In the genomic region with DNA sequence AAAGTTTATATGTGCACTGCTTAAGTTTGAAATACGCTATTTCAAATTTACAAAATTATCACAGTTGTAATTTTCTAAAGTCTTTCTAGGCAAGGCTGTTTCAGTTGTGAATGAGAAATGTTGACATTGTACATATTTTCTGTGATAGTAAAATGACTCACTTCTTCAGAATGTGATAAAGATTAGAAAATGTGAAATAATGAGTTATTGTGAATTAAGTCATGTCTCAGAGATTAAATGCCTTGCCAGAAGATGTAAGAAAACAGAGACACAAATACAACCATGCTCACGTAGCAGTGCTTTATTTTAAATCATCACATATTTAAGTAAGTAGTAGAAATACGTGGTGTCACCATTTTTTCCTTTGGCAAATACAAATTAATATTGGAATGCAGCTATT, we compare ENCODE assay signal across 10 cellular contexts. TPM values are rescaled to one million over a fixed set of nuclear protein-coding genes. Genes with fewer than 3 reads are reported as not detected.
DNase-seq lines count a peak whose midpoint lies in the region; ATAC-seq and TF ChIP-seq lines count a peak whose summit lies in the region.
"Had no signal": no experiment of that assay in that cellular context is flagged by ENCODE, and none has a peak within 500 bp of the region (broad histone marks: within the 10 kb centered on the region; RNA-seq: fewer than 3 reads in every experiment).

No MANE protein-coding gene starts in this region.

- no peaks in the 10 kb centered on the region for H3K79me2 ChIP-seq in mesendoderm (ENCODE audit: control insufficient read depth, insufficient read depth, low read length)

- WGBS in HUES64, result no CpG with 5 or more reads among the region's 3 CpGs
- WGBS in body of pancreas, 2 donors, result 19 to 20% methylated on average over 3 of the region's 3 CpGs
- WGBS in stomach, 5 donors, result 19 to 34% (median 32%) methylated on average over 3 of the region's 3 CpGs
- WGBS in aorta, 2 donors, result 5 to 6% methylated on average over 3 of the region's 3 CpGs
- no CpG with 5 or more reads among the region's 3 CpGs for WGBS in mesendoderm (ENCODE audit: extremely low coverage, insufficient coverage, low lambda C conversion rate)

- H3K27me3 ChIP-seq in HUES64 (ENCODE audit: insufficient read depth, low read length) (no peaks in the 10 kb centered on the region; the same call in 1 of the 2 replicates), body of pancreas (no peaks in the 10 kb centered on the region), iPS-20b (ENCODE audit: insufficient read depth, low read length) (no peaks in the 10 kb centered on the region), stomach (peaks cover 5 to 28% (median 6%) of the 10 kb centered on the region in 3 donors), aorta (ENCODE audit: control insufficient read depth in 1 of 2, insufficient read depth in 2 of 2, low read length in 1 of 2) (no peaks in the 10 kb centered on the region), mesendoderm (ENCODE audit: insufficient read depth, low read length, poor library complexity) (no peaks in the 10 kb centered on the region)

- no peak overlapping the region; the same call in 1 of the 2 replicates for H3K27ac ChIP-seq in HUES64 (ENCODE audit: low read depth, low read length)
- peak overlapping the region in 3 of 4 donors; percentile 65 to 82 (median 72) for H3K27ac ChIP-seq in body of pancreas
- H3K27ac ChIP-seq in iPS-20b (ENCODE audit: low read length), result no peak overlapping the region
- peak overlapping the region in 4 of 5 donors; percentile 59 to 78 (median 74) for H3K27ac ChIP-seq in stomach
- no peak overlapping the region for H3K27ac ChIP-seq in aorta (ENCODE audit: low read depth in 1 of 2, low read length in 2 of 2)
- no peak overlapping the region for H3K27ac ChIP-seq in mesendoderm (ENCODE audit: low read depth, low read length)
- H3K27ac ChIP-seq: foreskin keratinocyte had no signal

- DNase-seq in body of pancreas (no peak), stomach (no peak), aorta (no peak), mesendoderm (no peak)

- no peaks in the 10 kb centered on the region for H3K36me3 ChIP-seq in HUES64 (ENCODE audit: insufficient read depth, low read length)
- no peaks in the 10 kb centered on the region for H3K36me3 ChIP-seq in body of pancreas (replicated peaks in 1 of 2; ENCODE audit: insufficient read depth in 1 of 2, low read depth in 2 of 2)
- no peaks in the 10 kb centered on the region for H3K36me3 ChIP-seq in iPS-20b (ENCODE audit: insufficient read depth, low read depth, low read length)
- H3K36me3 ChIP-seq in stomach, result no peaks in the 10 kb centered on the region
- H3K36me3 ChIP-seq in aorta (ENCODE audit: control insufficient read depth in 1 of 2, insufficient read depth in 2 of 2, low read length in 1 of 2), result no peaks in the 10 kb centered on the region
- no peaks in the 10 kb centered on the region for H3K36me3 ChIP-seq in mesendoderm (ENCODE audit: control insufficient read depth, insufficient read depth, low read length)

- TF ChIP-seq POLR2A in body of pancreas (IDR thresholded peaks at IDR 0.05), result no peak
- TF ChIP-seq POLR2A in stomach (IDR thresholded peaks at IDR 0.05), result no peak

- H3K56ac ChIP-seq in mesendoderm (ENCODE audit: low read length), result no peak overlapping the region

- H4K5ac ChIP-seq in mesendoderm (ENCODE audit: low read length), result no peak overlapping the region

- no peak overlapping the region for H2BK15ac ChIP-seq in mesendoderm (replicated peaks; ENCODE audit: low read depth)

- H3K4me1 ChIP-seq in HUES64 (ENCODE audit: insufficient read depth, low read length) (peaks cover 18% of the 10 kb centered on the region; the same call in 1 of the 2 replicates), body of pancreas (peaks cover 6% of the 10 kb centered on the region), iPS-20b (ENCODE audit: insufficient read depth, low read length) (peaks cover 13% of the 10 kb centered on the region; the same call in 1 of the 2 replicates), stomach (peaks cover 0 to 26% (median 7%) of the 10 kb centered on the region in 4 donors), aorta (ENCODE audit: control insufficient read depth in 1 of 2, insufficient read depth in 2 of 2, low read length in 2 of 2) (no peaks in the 10 kb centered on the region), mesendoderm (ENCODE audit: control insufficient read depth, low read depth, low read length) (peaks cover 5% of the 10 kb centered on the region)

- intact Hi-C loops in body of pancreas (cut with DNase I), result no loop called here
- intact Hi-C loops in stomach (cut with DNase I; ENCODE audit: low total_unique reads), result no loop called here
- intact Hi-C loops in aorta (cut with DNase I), result no loop called here

- TF ChIP-seq CTCF in body of pancreas (IDR thresholded peaks at IDR 0.05), result no peak
- TF ChIP-seq CTCF in stomach (IDR thresholded peaks at IDR 0.05), result no peak

- H3K79me1 ChIP-seq in mesendoderm (ENCODE audit: low read length), result no peaks in the 10 kb centered on the region

- peak overlapping the region; percentile 44 for H3K4me3 ChIP-seq in HUES64 (ENCODE audit: low read length)
- no peak overlapping the region for H3K4me3 ChIP-seq in body of pancreas
- H3K4me3 ChIP-seq in iPS-20b (ENCODE audit: low read length), result peak overlapping the region; percentile 47
- H3K4me3 ChIP-seq in stomach, result peak overlapping the region in 2 of 4 donors; percentile 28 to 37
- H3K4me3 ChIP-seq in aorta (ENCODE audit: low read length in 2 of 2), result no peak overlapping the region
- no peak overlapping the region for H3K4me3 ChIP-seq in mesendoderm (ENCODE audit: low read length)

- H2BK120ac ChIP-seq in mesendoderm (ENCODE audit: low read depth, low read length), result no peak overlapping the region

- no peak overlapping the region for H3K18ac ChIP-seq in mesendoderm (ENCODE audit: low read length)

- H2AK5ac ChIP-seq in mesendoderm (ENCODE audit: low read length), result no peak overlapping the region

- no peak overlapping the region for H3K4ac ChIP-seq in mesendoderm (ENCODE audit: low read depth, low read length)

- no peak for TF ChIP-seq EP300 in stomach (IDR thresholded peaks at IDR 0.05)

- ATAC-seq in body of pancreas (peak; percentile 39), GM18870 (IDR thresholded peaks at IDR 0.05; ENCODE audit: unreplicated experiment) (no peak), aorta (ENCODE audit: low FRiP score) (no peak), GM19455 (IDR thresholded peaks at IDR 0.05; ENCODE audit: unreplicated experiment) (no peak)
- ATAC-seq: activated T-helper 17 cell treated with anti-CD3 and anti-CD28 coated beads, Interleukin-2, amount 50 U/mL, for 72 hours had no signal

- no peak overlapping the region for H4K8ac ChIP-seq in mesendoderm (ENCODE audit: low read depth, low read length)

- H3K9me3 ChIP-seq in HUES64 (ENCODE audit: insufficient read depth, low read depth, low read length), result no peaks in the 10 kb centered on the region
- H3K9me3 ChIP-seq in body of pancreas, result no peaks in the 10 kb centered on the region
- H3K9me3 ChIP-seq in iPS-20b (ENCODE audit: insufficient read depth, low read depth, low read length), result no peaks in the 10 kb centered on the region
- no peaks in the 10 kb centered on the region for H3K9me3 ChIP-seq in stomach
- no peaks in the 10 kb centered on the region for H3K9me3 ChIP-seq in aorta (ENCODE audit: control insufficient read depth, low read length)

- H3K23ac ChIP-seq in mesendoderm (ENCODE audit: low read length), result no peak overlapping the region

- H2BK5ac ChIP-seq in mesendoderm (ENCODE audit: low read length), result no peak overlapping the region

- no peak overlapping the region for H3K4me2 ChIP-seq in mesendoderm (ENCODE audit: low read length)

- no peak overlapping the region for H3K9ac ChIP-seq in HUES64 (ENCODE audit: low read depth, low read length)
- H3K9ac ChIP-seq in iPS-20b (ENCODE audit: low read depth, low read length), result peak overlapping the region; percentile 55; the same call in 1 of the 2 replicates
- H3K9ac ChIP-seq in mesendoderm (ENCODE audit: low read length), result no peak overlapping the region

RNA-seq across cellular contexts. Expression of gene CLCN4, which starts 0.8 kb away (rescaled TPM):
- polyA plus RNA-seq in HUES64 (2013, experiment 1 of 2), result 2.4 TPM
- polyA plus RNA-seq in HUES64 (2013, experiment 2 of 2), result 3.3 TPM
- total RNA-seq in body of pancreas (1 to 10 TPM in 1 of 2 donors, under 1 TPM in 1; 0.33 to 1.6 TPM), stomach (10 to 100 TPM in 1 of 5 donors, 1 to 10 TPM in 3, not detected in 1; 2.7 to 22.3 (median 5.3) TPM), aorta (1 to 10 TPM; 3.8 to 8.6 TPM)
- polyA plus RNA-seq in stomach (under 1 TPM; 0.35 to 0.68 (median 0.46) TPM), aorta (under 1 TPM; 0.67 to 0.88 TPM)
- polyA plus RNA-seq in mesendoderm (2013, experiment 1 of 2), result 3.2 TPM
- 3.0 TPM for polyA plus RNA-seq in mesendoderm (2013, experiment 2 of 2)

Comparison
In these comparisons a context has a peak if more than half of its experiments do, and no peak if none do; other contexts are left out.
1. H3K27ac ChIP-seq: peak in body of pancreas (3 of 4) and stomach (4 of 5); none in HUES64 (single experiment), iPS-20b (single experiment), aorta (0 of 2) and mesendoderm (single experiment).
2. H3K4me3 ChIP-seq: peak in HUES64 (single experiment) and iPS-20b (single experiment); none in body of pancreas (0 of 2), aorta (0 of 2) and mesendoderm (single experiment).